In genomic region chr2:162164802-162165201, GRCh38 we compare ENCODE assay signal across 21 cellular contexts. TPM values are rescaled to one million over a fixed set of nuclear protein-coding genes. Genes with fewer than 3 reads are reported as not detected.
"Had no signal": no experiment of that assay in that cellular context is flagged by ENCODE, and none has a peak within 500 bp of the region (broad histone marks: within the 10 kb centered on the region; RNA-seq: fewer than 3 reads in every experiment).

No MANE protein-coding gene starts in this region.

- H3K4me3 ChIP-seq: body of pancreas, gastrocnemius medialis, left ventricle myocardium inferior had no signal

- H3K4me1 Mint-ChIP-seq: activated naive CD8-positive, alpha-beta T cell treated with anti-CD3 and anti-CD28 coated beads, Interleukin-2, amount 10 ng/mL, durations not matched to agents 7 days and 5 days; stimulated activated naive B cell treated with anti-CD40 and anti-IgM and Interleukin-4, amounts not matched to agents 10 μg/mL and 1 μg/mL and 100 μg/mL, for 72 hours had no signal

- H3K27ac ChIP-seq: body of pancreas, gastrocnemius medialis, left ventricle myocardium inferior had no signal

- H3K27ac Mint-ChIP-seq: activated CD4-positive, alpha-beta memory T cell treated with anti-CD3 and anti-CD28 coated beads, Interleukin-2, amount 10 ng/mL, durations not matched to agents 7 days and 5 days; activated naive CD8-positive, alpha-beta T cell treated with anti-CD3 and anti-CD28 coated beads, Interleukin-2, amount 10 ng/mL, durations not matched to agents 7 days and 5 days; activated T-cell treated with anti-CD3 and anti-CD28 coated beads, Interleukin-2, amount 50 U/mL, for 24 hours; activated T-helper 2 cell treated with anti-CD3 and anti-CD28 coated beads, Interferon-gamma antibody, Interleukin-2, Interleukin-4, amounts not matched to agents 10 μg/mL and 5 μg/mL and 100 μg/mL, durations not matched to agents 14 hours and 24 hours and 36 hours; effector memory CD8-positive, alpha-beta T cell; stimulated activated naive B cell treated with anti-CD40 and anti-IgM and Interleukin-4, amounts not matched to agents 10 μg/mL and 1 μg/mL and 100 μg/mL, for 72 hours had no signal

- H3K27me3 ChIP-seq: body of pancreas, gastrocnemius medialis had no signal

- H3K36me3 ChIP-seq: gastrocnemius medialis, left ventricle myocardium inferior had no signal

- H3K4me1 ChIP-seq: body of pancreas, gastrocnemius medialis, left ventricle myocardium inferior had no signal

- FAIRE-seq: kidney had no signal

- H3K9me3 Mint-ChIP-seq: activated CD4-positive, alpha-beta memory T cell treated with anti-CD3 and anti-CD28 coated beads, Interleukin-2, amount 10 ng/mL, durations not matched to agents 7 days and 5 days; activated naive CD8-positive, alpha-beta T cell treated with anti-CD3 and anti-CD28 coated beads, Interleukin-2, amount 10 ng/mL, durations not matched to agents 7 days and 5 days; activated T-cell treated with anti-CD3 and anti-CD28 coated beads, Interleukin-2, amount 50 U/mL, for 24 hours; activated T-helper 2 cell treated with anti-CD3 and anti-CD28 coated beads, Interferon-gamma antibody, Interleukin-2, Interleukin-4, amounts not matched to agents 10 μg/mL and 5 μg/mL and 100 μg/mL, durations not matched to agents 14 hours and 24 hours and 36 hours; effector memory CD8-positive, alpha-beta T cell; stimulated activated naive B cell treated with anti-CD40 and anti-IgM and Interleukin-4, amounts not matched to agents 10 μg/mL and 1 μg/mL and 100 μg/mL, for 72 hours had no signal

- H3K9me3 ChIP-seq: body of pancreas, gastrocnemius medialis, left ventricle myocardium inferior had no signal

- DNase-seq: activated CD4-positive, alpha-beta memory T cell treated with anti-CD3 and anti-CD28 coated beads, Interleukin-2, amount 10 ng/mL, durations not matched to agents 7 days and 5 days; activated CD4-positive, alpha-beta T cell treated with anti-CD3 and anti-CD28 coated beads for 48 hours; activated CD4-positive, CD25-positive, alpha-beta regulatory T cell; activated naive CD4-positive, alpha-beta T cell treated with Interleukin-2 at 50 U/mL for 16 hours; activated naive CD8-positive, alpha-beta T cell treated with anti-CD3 and anti-CD28 coated beads, Interleukin-2, amount 10 ng/mL, durations not matched to agents 7 days and 5 days; activated T-cell treated with anti-CD3 and anti-CD28 coated beads, Interleukin-2, amount 50 U/mL, for 24 hours; amygdala; body of pancreas; effector memory CD8-positive, alpha-beta T cell; gastrocnemius medialis; head of caudate nucleus; kidney; left ventricle myocardium inferior; occipital lobe; retina; stimulated activated naive B cell treated with anti-CD40 and anti-IgM and Interleukin-4, amounts not matched to agents 10 μg/mL and 1 μg/mL and 100 μg/mL, for 72 hours had no signal

- ATAC-seq: body of pancreas; effector memory CD8-positive, alpha-beta T cell; gastrocnemius medialis; stimulated activated naive B cell treated with anti-CD40 and anti-IgM and Interleukin-4, amounts not matched to agents 10 μg/mL and 1 μg/mL and 100 μg/mL, for 72 hours had no signal

- H3K36me3 Mint-ChIP-seq: activated naive CD8-positive, alpha-beta T cell treated with anti-CD3 and anti-CD28 coated beads, Interleukin-2, amount 10 ng/mL, durations not matched to agents 7 days and 5 days; stimulated activated naive B cell treated with anti-CD40 and anti-IgM and Interleukin-4, amounts not matched to agents 10 μg/mL and 1 μg/mL and 100 μg/mL, for 72 hours had no signal

- H3K4me3 Mint-ChIP-seq: activated CD4-positive, alpha-beta memory T cell treated with anti-CD3 and anti-CD28 coated beads, Interleukin-2, amount 10 ng/mL, durations not matched to agents 7 days and 5 days; activated naive CD8-positive, alpha-beta T cell treated with anti-CD3 and anti-CD28 coated beads, Interleukin-2, amount 10 ng/mL, durations not matched to agents 7 days and 5 days; activated T-cell treated with anti-CD3 and anti-CD28 coated beads, Interleukin-2, amount 50 U/mL, for 24 hours; effector memory CD8-positive, alpha-beta T cell; stimulated activated naive B cell treated with anti-CD40 and anti-IgM and Interleukin-4, amounts not matched to agents 10 μg/mL and 1 μg/mL and 100 μg/mL, for 72 hours had no signal

RNA-seq across cellular contexts. Expression of gene GCG, which starts 12.8 kb away (rescaled TPM):
- total RNA-seq: activated CD4-positive, alpha-beta memory T cell treated with anti-CD3 and anti-CD28 coated beads, Interleukin-2, amount 10 ng/mL, durations not matched to agents 7 days and 5 days; activated naive CD8-positive, alpha-beta T cell treated with anti-CD3 and anti-CD28 coated beads, Interleukin-2, amount 10 ng/mL, durations not matched to agents 7 days and 5 days; activated T-helper 2 cell treated with anti-CD3 and anti-CD28 coated beads, Interferon-gamma antibody, Interleukin-2, Interleukin-4, amounts not matched to agents 10 μg/mL and 5 μg/mL and 100 μg/mL, durations not matched to agents 14 hours and 24 hours and 36 hours; cardiac septum; dermis microvascular lymphatic vessel endothelial cell; gastrocnemius medialis; kidney; left ventricle myocardium inferior; occipital lobe; posterior vena cava; ureter had no signal
